Comparison of ENCODE assay signal across 8 cellular contexts in the genomic region with DNA sequence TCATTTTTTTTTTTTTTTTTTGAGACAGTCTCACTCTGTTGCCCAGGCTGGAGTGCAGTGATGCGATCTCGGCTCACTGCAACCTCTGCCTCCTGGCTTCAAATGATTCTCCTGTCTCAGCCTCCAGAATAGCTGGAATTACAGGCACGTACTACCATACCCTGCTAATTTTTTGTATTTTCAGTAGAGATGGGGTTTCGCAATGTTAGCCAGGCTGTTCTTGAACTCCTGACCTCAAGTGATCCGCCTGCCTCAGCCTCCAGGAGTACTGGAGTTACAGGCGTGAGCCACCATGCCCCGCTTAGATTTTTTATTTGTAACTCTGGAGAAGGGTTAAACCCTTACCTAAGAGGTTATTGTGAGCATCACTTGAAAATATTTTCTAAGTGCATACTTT. TPM values are rescaled to one million over a fixed set of nuclear protein-coding genes. Genes with fewer than 3 reads are reported as not detected.
A peak's percentile ranks its signal among the peaks of the same experiment; 100 is the strongest.
DNase-seq lines count a peak whose midpoint lies in the region; ATAC-seq, FAIRE-seq and TF ChIP-seq lines count a peak whose summit lies in the region.
"Not testable (repeated sequence)": the region's sequence is repeated elsewhere in the genome, so short reads cannot be mapped to it uniquely, and the experiment has no call there.

No MANE protein-coding gene starts in this region.

- H3K4me2 ChIP-seq in A549: peak overlapping the region; percentile 52
- H3K4me2 ChIP-seq in PC-9: peak overlapping the region; percentile 67
- not testable (repeated sequence) for H3K4me2 ChIP-seq in K562 (ENCODE audit: insufficient read depth, low read length)
- H3K4me2 ChIP-seq in skeletal muscle satellite cell (ENCODE audit: low read length): peak overlapping the region; percentile 54

- H3K36me3 Mint-ChIP-seq in HFFc6 (ENCODE audit: low read depth): peaks cover 12% of the 10 kb centered on the region

- TF ChIP-seq EP300 in A549 (IDR thresholded peaks at IDR 0.05); K562 (IDR thresholded peaks at IDR 0.05; ENCODE audit: low read length): not testable (repeated sequence)

- not testable (repeated sequence) for H3K9me2 ChIP-seq in PC-9 (ENCODE audit: insufficient read depth)

- not testable (repeated sequence) for ATAC-seq in A549, K562, left lung, upper lobe of right lung

- TF ChIP-seq POLR2A in A549 (IDR thresholded peaks at IDR 0.05; ENCODE audit: low read length); K562 (conservative IDR thresholded peaks at IDR 0.05): not testable (repeated sequence)

- peak overlapping the region; percentile 85 for H3K27ac Mint-ChIP-seq in HFFc6

- H4K20me1 ChIP-seq in PC-9 (ENCODE audit: insufficient read depth); K562 (replicated peaks; ENCODE audit: control insufficient read depth, insufficient read depth, low read length): not testable (repeated sequence)

- CTCF ChIA-PET in A549 (lab: Yijun Ruan, JAX): interaction anchor here (0.7 to 2.3 kb wide), 7 partner anchors 10 to 397 kb away, joined by 3 to 9 read pairs (median 4); no protein-coding TSS in a partner anchor
- CTCF ChIA-PET in PC-9 (lab: Charles Lee): interaction anchor here (0.9 kb wide), 2 partner anchors 19 to 52 kb away, joined by 4 to 6 read pairs; no protein-coding TSS in a partner anchor
- CTCF ChIA-PET in K562 (lab: Yijun Ruan, JAX; ENCODE audit: low intra/inter-chr PET ratio): not testable (repeated sequence)

- peak overlapping the region; percentile 93 to 97 for H3K27ac ChIP-seq in A549
- peak overlapping the region; percentile 93 for H3K27ac ChIP-seq in PC-9
- not testable (repeated sequence) for H3K27ac ChIP-seq in K562 (ENCODE audit: extremely low read depth, low read depth, low read length)
- peak overlapping the region; percentile 33 for H3K27ac ChIP-seq in epithelial cell of prostate
- peak overlapping the region; percentile 11 to 33 for H3K27ac ChIP-seq in left lung
- peak overlapping the region; percentile 55 for H3K27ac ChIP-seq in upper lobe of right lung

- in situ Hi-C loops in K562 (cut with MboI): not testable (repeated sequence)

- not testable (repeated sequence) for DNase-seq in A549 (ENCODE audit: low read depth in 1 of 2, low spot score in 1 of 2); HFFc6; PC-9; K562 (ENCODE audit: extremely low read depth in 1 of 4, low spot score in 3 of 4); epithelial cell of prostate (ENCODE audit: low read depth, low spot score); left lung; upper lobe of right lung

- not testable (repeated sequence) for TF ChIP-seq CTCF in A549 (IDR thresholded peaks at IDR 0.05); HFFc6 (IDR thresholded peaks at IDR 0.05); PC-9 (conservative IDR thresholded peaks at IDR 0.05); K562 (IDR thresholded peaks at IDR 0.05 in 2 of 3, conservative IDR thresholded peaks at IDR 0.05 in 1 of 3; ENCODE audit: insufficient read depth in 2 of 3, low read depth in 1 of 3, low read length in 3 of 3); left lung (IDR thresholded peaks at IDR 0.05); upper lobe of right lung (IDR thresholded peaks at IDR 0.05)

- H3K9me3 Mint-ChIP-seq in HFFc6: not testable (repeated sequence)

- not testable (repeated sequence) for TF ChIP-seq RAD21 in A549 (conservative IDR thresholded peaks at IDR 0.05 in 1 of 2, IDR thresholded peaks at IDR 0.05 in 1 of 2); K562 (CRISPR knock-in tag; conservative IDR thresholded peaks at IDR 0.05 in 1 of 2, IDR thresholded peaks at IDR 0.05 in 1 of 2)

- 77% methylated on average over 7 of the region's 7 CpGs for WGBS in A549 (ENCODE audit: missing lambda C conversion rate)
- WGBS in K562 (ENCODE audit: insufficient coverage, low coverage, missing lambda C conversion rate): 88% methylated on average over 7 of the region's 7 CpGs

- H3K4me1 ChIP-seq in A549 (peaks cover 75% of the 10 kb centered on the region), PC-9 (replicated peaks; ENCODE audit: insufficient read depth) (peaks cover 85% of the 10 kb centered on the region), K562 (replicated peaks in 1 of 2; ENCODE audit: control insufficient read depth in 2 of 2, insufficient read depth in 2 of 2, low read length in 2 of 2) (peaks cover 15 to 17% of the 10 kb centered on the region in 2 experiments), left lung (peaks cover 24 to 68% of the 10 kb centered on the region in 2 donors), skeletal muscle satellite cell (ENCODE audit: control insufficient read depth, insufficient read depth, low read length) (peaks cover 49% of the 10 kb centered on the region), upper lobe of right lung (peaks cover 49% of the 10 kb centered on the region)

- peaks cover 66% of the 10 kb centered on the region for H3K4me1 Mint-ChIP-seq in HFFc6 (ENCODE audit: low read depth)

- not testable (repeated sequence) for H3K9me1 ChIP-seq in K562 (ENCODE audit: control insufficient read depth, insufficient read depth, low read length)

- intact Hi-C loops in PC-9 (cut with micrococcal nuclease; ENCODE audit: unreplicated experiment); K562 (cut with micrococcal nuclease); left lung (cut with DNase I); upper lobe of right lung (cut with DNase I): not testable (repeated sequence)

- not testable (repeated sequence) for H3K27me3 ChIP-seq in PC-9 (ENCODE audit: insufficient read depth, low read depth); K562 (ENCODE audit: control insufficient read depth in 2 of 2, insufficient read depth in 2 of 2, low read length in 2 of 2); left lung; skeletal muscle satellite cell (ENCODE audit: control insufficient read depth, insufficient read depth, low read length); upper lobe of right lung

- BruUV-seq in PC-9 (replicated peaks; lab: Mats Ljungman, UMichigan); K562 (replicated peaks; lab: Mats Ljungman, UMichigan): not testable (repeated sequence)

- H3K27me3 Mint-ChIP-seq in HFFc6 (ENCODE audit: insufficient read depth): not testable (repeated sequence)

- H2AFZ ChIP-seq in PC-9; K562 (ENCODE audit: low read depth, low read length): not testable (repeated sequence)

- H3K4me3 ChIP-seq in A549; PC-9; K562; left lung; skeletal muscle satellite cell (ENCODE audit: low read length); upper lobe of right lung: not testable (repeated sequence)

- FAIRE-seq in A549 (lab: Jason Lieb, UNC); K562 (lab: Jason Lieb, UNC): not testable (repeated sequence)

- POLR2A ChIA-PET in A549 (lab: Yijun Ruan, JAX): not testable (repeated sequence)
- POLR2A ChIA-PET in PC-9 (lab: Charles Lee; ENCODE audit: unreplicated experiment) (interaction anchor here (0.5 to 0.7 kb wide), 7 partner anchors 13 to 667 kb away, joined by 3 to 15 read pairs (median 4); no protein-coding TSS in a partner anchor), K562 (lab: Yijun Ruan, JAX) (interaction anchor here (0.6 to 1.2 kb wide), 2 partner anchors 10 to 47 kb away, joined by 3 to 4 read pairs; no protein-coding TSS in a partner anchor)

- not testable (repeated sequence) for H3K9me3 ChIP-seq in A549; PC-9 (ENCODE audit: insufficient read depth, low read depth); K562 (replicated peaks; ENCODE audit: control insufficient read depth, insufficient read depth, low read depth, low read length); left lung; skeletal muscle satellite cell (replicated peaks; ENCODE audit: low read length); upper lobe of right lung

- H3K79me2 ChIP-seq in PC-9 (ENCODE audit: low read depth): peaks cover 50% of the 10 kb centered on the region
- not testable (repeated sequence) for H3K79me2 ChIP-seq in K562 (ENCODE audit: control insufficient read depth, insufficient read depth, low read length)

- peaks cover 82% of the 10 kb centered on the region for H3F3A ChIP-seq in PC-9 (ENCODE audit: insufficient read depth, low read depth)

- H3K36me3 ChIP-seq in PC-9 (ENCODE audit: low read depth); K562 (ENCODE audit: control insufficient read depth, insufficient read depth, low read length); left lung; upper lobe of right lung: not testable (repeated sequence)
- peaks cover 19% of the 10 kb centered on the region for H3K36me3 ChIP-seq in skeletal muscle satellite cell (ENCODE audit: insufficient read depth, low read length)

- H3K9ac ChIP-seq in K562 (ENCODE audit: insufficient read depth in 1 of 2, low read depth in 2 of 2, low read length in 2 of 2); skeletal muscle satellite cell (ENCODE audit: low read depth, low read length): not testable (repeated sequence)

- H3K4me3 Mint-ChIP-seq in HFFc6: not testable (repeated sequence)

RNA-seq across cellular contexts. Expression of gene TTC7A, which starts 24.5 kb away (rescaled TPM):
- polyA plus RNA-seq in A549 (2011; rRNA removed) (17.3 and 19.6 TPM in 2 replicates), A549 (2017; fragmentation: RNase III; extraction: RNeasy Plus Mini Kit Qiagen cat#74134 plus additional on column Dnase treatment) (30.7 to 31.4 TPM (median 31.3 TPM) in 3 replicates), K562 (2011; rRNA removed) (7.1 and 9.3 TPM in 2 replicates), K562 (2014; fragmentation: Illumina TruSeq; extraction: Trizol) (7.7 and 8.8 TPM in 2 replicates), K562 (2014; fragmentation: Nextera tagmentation; extraction: Ambion mirVana) (under 1 TPM; 0.68 to 0.70 TPM), K562 (2014; rRNA removed) (6.8 and 7.7 TPM in 2 replicates)
- polyA plus RNA-seq in A549 (2012; cell fraction: cytosol; rRNA removed): 34.9 and 40.3 TPM in 2 replicates
- polyA plus RNA-seq in A549 (2012; cell fraction: nucleus; rRNA removed): 92.4 and 101 TPM in 2 replicates
- polyA minus RNA-seq in A549 (2011; rRNA and poly(A)+ RNA removed): 16.7 and 28.0 TPM in 2 replicates
- total RNA-seq in HFFc6 (2021; fragmentation: NEBNext Ultra II Directional; extraction: Animal tissue kit (Norgen Biotek cat#: 25700)): 10 to 100 TPM; 17.6 to 27.7 (median 23.2) TPM
- total RNA-seq in PC-9 (2021) (66.8 and 80.9 TPM in 2 replicates), K562 (2014; rRNA removed) (9.3 and 10.9 TPM in 2 replicates), K562 (2014; rRNA removed; fragmentation: Illumina TruSeq; extraction: Trizol) (4.2 and 4.8 TPM in 2 replicates), K562 (2015; rRNA removed; fragmentation: Illumina TruSeq; extraction: Trizol) (5.8 and 5.9 TPM in 2 replicates), K562 (2021) (14.5 and 15.0 TPM in 2 replicates), left lung (10 to 100 TPM; 43.3 to 53.4 TPM), upper lobe of right lung (45.5 TPM)
- total RNA-seq in K562 (2011; cell fraction: chromatin; rRNA removed; ENCODE audit: low replicate concordance): 30.2 and 61.4 TPM in 2 replicates
- total RNA-seq in K562 (2011; cell fraction: nucleolus; rRNA removed): 25.0 and 33.5 TPM in 2 replicates
- total RNA-seq in K562 (2011; cell fraction: nucleoplasm; rRNA removed): 22.7 and 28.2 TPM in 2 replicates
- 5.9 and 9.1 TPM in 2 replicates for polyA plus RNA-seq in K562 (2011; cell fraction: cytosol; rRNA removed)
- polyA plus RNA-seq in K562 (2011; cell fraction: nucleus; rRNA removed): 26.0 and 36.1 TPM in 2 replicates
- polyA plus RNA-seq in K562 (2012): 10.1 and 12.3 TPM in 2 replicates
- polyA minus RNA-seq in K562 (2011; rRNA and poly(A)+ RNA removed): 7.8 and 7.9 TPM in 2 replicates
- 5.4 and 8.4 TPM in 2 replicates for polyA minus RNA-seq in K562 (2011; cell fraction: cytosol; rRNA and poly(A)+ RNA removed)
- polyA minus RNA-seq in K562 (2011; cell fraction: nucleus; rRNA and poly(A)+ RNA removed): 16.6 and 18.9 TPM in 2 replicates
- total RNA-seq in skeletal muscle satellite cell (2012; rRNA removed): 19.3 and 21.6 TPM in 2 replicates

RNA-seq across cellular contexts. Expression of gene MCFD2, which starts 50.0 kb away (rescaled TPM):
- polyA plus RNA-seq in A549 (2011; rRNA removed) (172 and 210 TPM in 2 replicates), A549 (2017; fragmentation: RNase III; extraction: RNeasy Plus Mini Kit Qiagen cat#74134 plus additional on column Dnase treatment) (118 to 125 TPM (median 120 TPM) in 3 replicates), K562 (2011; rRNA removed) (165 and 201 TPM in 2 replicates), K562 (2014; fragmentation: Illumina TruSeq; extraction: Trizol) (110 and 123 TPM in 2 replicates), K562 (2014; fragmentation: Nextera tagmentation; extraction: Ambion mirVana) (100 to 1,000 TPM; 217 to 237 TPM), K562 (2014; rRNA removed) (94.0 and 99.3 TPM in 2 replicates)
- 51.2 and 61.9 TPM in 2 replicates for polyA plus RNA-seq in A549 (2012; cell fraction: cytosol; rRNA removed)
- 35.2 and 36.7 TPM in 2 replicates for polyA plus RNA-seq in A549 (2012; cell fraction: nucleus; rRNA removed)
- 90.0 and 90.1 TPM in 2 replicates for polyA minus RNA-seq in A549 (2011; rRNA and poly(A)+ RNA removed)
- 100 to 1,000 TPM; 379 to 441 (median 410) TPM for total RNA-seq in HFFc6 (2021; fragmentation: NEBNext Ultra II Directional; extraction: Animal tissue kit (Norgen Biotek cat#: 25700))
- total RNA-seq in PC-9 (2021) (127 and 163 TPM in 2 replicates), K562 (2014; rRNA removed) (78.6 and 82.9 TPM in 2 replicates), K562 (2014; rRNA removed; fragmentation: Illumina TruSeq; extraction: Trizol) (99.4 and 117 TPM in 2 replicates), K562 (2015; rRNA removed; fragmentation: Illumina TruSeq; extraction: Trizol) (95.8 and 100 TPM in 2 replicates), K562 (2021) (115 and 125 TPM in 2 replicates), left lung (100 to 1,000 TPM in 1 of 2 donors, 10 to 100 TPM in 1; 78.0 to 121 TPM), upper lobe of right lung (104 TPM)
- 97.6 and 157 TPM in 2 replicates for total RNA-seq in K562 (2011; cell fraction: chromatin; rRNA removed; ENCODE audit: low replicate concordance)
- 127 and 128 TPM in 2 replicates for total RNA-seq in K562 (2011; cell fraction: nucleolus; rRNA removed)
- total RNA-seq in K562 (2011; cell fraction: nucleoplasm; rRNA removed): 152 and 201 TPM in 2 replicates
- polyA plus RNA-seq in K562 (2011; cell fraction: cytosol; rRNA removed): 73.3 and 94.0 TPM in 2 replicates
- polyA plus RNA-seq in K562 (2011; cell fraction: nucleus; rRNA removed): 44.7 and 52.8 TPM in 2 replicates
- polyA plus RNA-seq in K562 (2012): 122 and 156 TPM in 2 replicates
- 227 and 238 TPM in 2 replicates for polyA minus RNA-seq in K562 (2011; rRNA and poly(A)+ RNA removed)
- polyA minus RNA-seq in K562 (2011; cell fraction: cytosol; rRNA and poly(A)+ RNA removed): 45.9 and 53.0 TPM in 2 replicates
- 34.2 and 54.3 TPM in 2 replicates for polyA minus RNA-seq in K562 (2011; cell fraction: nucleus; rRNA and poly(A)+ RNA removed)
- 146 and 148 TPM in 2 replicates for total RNA-seq in skeletal muscle satellite cell (2012; rRNA removed)
